Comparison of ENCODE assay signal across 14 cellular contexts in genomic region chr6:107730106-107730505, GRCh38.
A peak's percentile ranks its signal among the peaks of the same experiment; 100 is the strongest.
DNase-seq lines count a peak whose midpoint lies in the region; ATAC-seq, FAIRE-seq and TF ChIP-seq lines count a peak whose summit lies in the region.
"Had no signal": no experiment of that assay in that cellular context is flagged by ENCODE, and none has a peak within 500 bp of the region (broad histone marks: within the 10 kb centered on the region; RNA-seq: fewer than 3 reads in every experiment).

No MANE protein-coding gene starts in this region.

- in situ Hi-C loops in HepG2 (cut with HindIII; ENCODE audit: extremely low pct_ligation_motif_present, low pct_unique_long_range_greater_than_20kb) = no loop called here

- DNase-seq in HepG2 (ENCODE audit: low spot score) = no peak
- DNase-seq in right lobe of liver = no peak
- no peak for DNase-seq in activated T-helper 1 cell treated with anti-CD3 and anti-CD28 coated beads, Interleukin-12 subunit alpha, Interleukin-12 subunit beta, Interleukin-2, Interleukin-4 antibody, amounts not matched to agents 30 ng/mL and 10 ng/mL and 1 ng/mL, durations not matched to agents 14 hours and 24 hours and 36 hours (ENCODE audit: low spot score)
- DNase-seq in myocyte (ENCODE audit: low read depth) = peak; percentile 28
- DNase-seq in upper lobe of right lung = no peak
- no peak for DNase-seq in NCI-H128 (lab: John Stamatoyannopoulos, UW; ENCODE audit: unreplicated experiment)
- DNase-seq in NCI-H2196 (lab: John Stamatoyannopoulos, UW; ENCODE audit: unreplicated experiment) = no peak
- DNase-seq: ACHN, left colon, thyroid gland had no signal

- no peaks in the 10 kb centered on the region for H3K79me2 ChIP-seq in HepG2 (ENCODE audit: insufficient read depth, low read length)

- ATAC-seq in HepG2 (peak; percentile 43), right lobe of liver (no peak), upper lobe of right lung (no peak), HG03354 (IDR thresholded peaks at IDR 0.05; ENCODE audit: poor library complexity, severe bottlenecking, unreplicated experiment) (no peak)
- ATAC-seq: gastroesophageal sphincter had no signal

- peaks cover 1% of the 10 kb centered on the region for H3K9me3 Mint-ChIP-seq in activated T-helper 1 cell treated with anti-CD3 and anti-CD28 coated beads, Interleukin-12 subunit alpha, Interleukin-12 subunit beta, Interleukin-2, Interleukin-4 antibody, amounts not matched to agents 30 ng/mL and 10 ng/mL and 1 ng/mL, durations not matched to agents 14 hours and 24 hours and 36 hours

- peaks cover 30% of the 10 kb centered on the region for H3K4me1 ChIP-seq in HepG2 (ENCODE audit: insufficient read depth, low read length)
- H3K4me1 ChIP-seq in right lobe of liver = peaks cover 0 to 11% (median 2%) of the 10 kb centered on the region in 4 donors
- no peaks in the 10 kb centered on the region for H3K4me1 ChIP-seq in upper lobe of right lung
- H3K4me1 ChIP-seq: gastroesophageal sphincter, thyroid gland had no signal

- H3K36me3 ChIP-seq in HepG2 (replicated peaks in 1 of 2; ENCODE audit: control insufficient read depth in 1 of 2, insufficient read depth in 2 of 2, low read length in 2 of 2) = no peaks in the 10 kb centered on the region
- H3K36me3 ChIP-seq in right lobe of liver = no peaks in the 10 kb centered on the region
- no peaks in the 10 kb centered on the region for H3K36me3 ChIP-seq in upper lobe of right lung
- H3K36me3 ChIP-seq: gastroesophageal sphincter, thyroid gland had no signal

- CTCF ChIA-PET in HepG2 (lab: Yijun Ruan, JAX; ENCODE audit: low intra/inter-chr PET ratio, low total read pairs) = no interaction called here

- H3K27me3 Mint-ChIP-seq in activated T-helper 1 cell treated with anti-CD3 and anti-CD28 coated beads, Interleukin-12 subunit alpha, Interleukin-12 subunit beta, Interleukin-2, Interleukin-4 antibody, amounts not matched to agents 30 ng/mL and 10 ng/mL and 1 ng/mL, durations not matched to agents 14 hours and 24 hours and 36 hours (ENCODE audit: insufficient read depth) = peaks cover 16% of the 10 kb centered on the region

- H3K4me3 ChIP-seq in HepG2 (replicated peaks in 1 of 3; ENCODE audit: insufficient read depth in 1 of 3, low read depth in 2 of 3, low read length in 3 of 3) = peak overlapping the region in 1 of 3 experiments; percentile 14; a peak in 1 of 6 replicates
- H3K4me3 ChIP-seq in right lobe of liver = no peak overlapping the region
- peak overlapping the region; percentile 35 for H3K4me3 ChIP-seq in upper lobe of right lung
- H3K4me3 ChIP-seq: thyroid gland had no signal

- POLR2A ChIA-PET in HepG2 (lab: Yijun Ruan, JAX) = no interaction called here

- TF ChIP-seq CTCF in HepG2 (CRISPR knock-in tag; IDR thresholded peaks at IDR 0.05) = peak; percentile 45
- no peak for TF ChIP-seq CTCF in right lobe of liver (IDR thresholded peaks at IDR 0.05)
- no peak for TF ChIP-seq CTCF in upper lobe of right lung (IDR thresholded peaks at IDR 0.05)

- peaks cover 0 to 10% of the 10 kb centered on the region in 2 experiments; a peak in 3 of 5 replicates for H3K27me3 ChIP-seq in HepG2 (ENCODE audit: control insufficient read depth in 1 of 2, insufficient read depth in 2 of 2, low read length in 2 of 2)
- H3K27me3 ChIP-seq in right lobe of liver = no peaks in the 10 kb centered on the region
- H3K27me3 ChIP-seq in upper lobe of right lung = no peaks in the 10 kb centered on the region
- H3K27me3 ChIP-seq: thyroid gland had no signal

- 9% methylated on average over 1 of the region's 7 CpGs for WGBS in HepG2 (ENCODE audit: low lambda C conversion rate)
- WGBS in right lobe of liver (ENCODE audit: insufficient coverage, low coverage, low lambda C conversion rate, missing lambda C conversion rate) = 81% methylated on average over 3 of the region's 7 CpGs

- TF ChIP-seq POLR2A in HepG2 (IDR thresholded peaks at IDR 0.05; ENCODE audit: insufficient read depth in 1 of 2, low read depth in 2 of 2, low read length in 2 of 2) (no peak), right lobe of liver (IDR thresholded peaks at IDR 0.05) (no peak)

- intact Hi-C loops in HepG2 (cut with micrococcal nuclease; ENCODE audit: unreplicated experiment) (loop anchor here (5.0 to 10.0 kb wide), 3 partner anchors 115 to 333 kb away; no protein-coding TSS in a partner anchor), right lobe of liver (cut with DNase I) (no loop called here), upper lobe of right lung (cut with DNase I) (no loop called here)
- intact Hi-C loops in activated T-helper 1 cell treated with anti-CD3 and anti-CD28 coated beads, Interleukin-12 subunit alpha, Interleukin-12 subunit beta, Interleukin-2, Interleukin-4 antibody, amounts not matched to agents 30 ng/mL and 10 ng/mL and 1 ng/mL, durations not matched to agents 14 hours and 24 hours and 36 hours (cut with micrococcal nuclease) = loop anchor here (1.0 kb wide), 1 partner anchor 118 kb away; no protein-coding TSS in a partner anchor

- H3K9me3 ChIP-seq in HepG2 (ENCODE audit: low read length) (no peaks in the 10 kb centered on the region), right lobe of liver (no peaks in the 10 kb centered on the region), upper lobe of right lung (no peaks in the 10 kb centered on the region)
- H3K9me3 ChIP-seq: gastroesophageal sphincter, thyroid gland had no signal

- peaks cover 66% of the 10 kb centered on the region for H3K4me1 Mint-ChIP-seq in activated T-helper 1 cell treated with anti-CD3 and anti-CD28 coated beads, Interleukin-12 subunit alpha, Interleukin-12 subunit beta, Interleukin-2, Interleukin-4 antibody, amounts not matched to agents 30 ng/mL and 10 ng/mL and 1 ng/mL, durations not matched to agents 14 hours and 24 hours and 36 hours (ENCODE audit: low read depth)

- peaks cover 4% of the 10 kb centered on the region for H3K36me3 Mint-ChIP-seq in activated T-helper 1 cell treated with anti-CD3 and anti-CD28 coated beads, Interleukin-12 subunit alpha, Interleukin-12 subunit beta, Interleukin-2, Interleukin-4 antibody, amounts not matched to agents 30 ng/mL and 10 ng/mL and 1 ng/mL, durations not matched to agents 14 hours and 24 hours and 36 hours (ENCODE audit: low read depth)

- no TSS peak for BruUV-seq in HepG2 (replicated peaks; lab: Mats Ljungman, UMichigan)

- no peaks in the 10 kb centered on the region for H4K20me1 ChIP-seq in HepG2 (ENCODE audit: insufficient read depth, low read length)

- peak overlapping the region; percentile 75 for H3K4me3 Mint-ChIP-seq in activated T-helper 1 cell treated with anti-CD3 and anti-CD28 coated beads, Interleukin-12 subunit alpha, Interleukin-12 subunit beta, Interleukin-2, Interleukin-4 antibody, amounts not matched to agents 30 ng/mL and 10 ng/mL and 1 ng/mL, durations not matched to agents 14 hours and 24 hours and 36 hours

- H3K27ac ChIP-seq in HepG2 (ENCODE audit: extremely low read length, insufficient read depth, low read length) (no peak overlapping the region), right lobe of liver (no peak overlapping the region), upper lobe of right lung (peak overlapping the region; percentile 30)
- H3K27ac ChIP-seq: gastroesophageal sphincter, RWPE1, thyroid gland had no signal

- H3K27ac Mint-ChIP-seq in activated T-helper 1 cell treated with anti-CD3 and anti-CD28 coated beads, Interleukin-12 subunit alpha, Interleukin-12 subunit beta, Interleukin-2, Interleukin-4 antibody, amounts not matched to agents 30 ng/mL and 10 ng/mL and 1 ng/mL, durations not matched to agents 14 hours and 24 hours and 36 hours = no peak overlapping the region

- peak overlapping the region; percentile 63 for H3K4me2 ChIP-seq in HepG2 (ENCODE audit: low read depth, low read length)

- no peak overlapping the region for H2AFZ ChIP-seq in HepG2 (ENCODE audit: low read length)

- TF ChIP-seq RAD21 in HepG2 (CRISPR knock-in tag; IDR thresholded peaks at IDR 0.05) = no peak

- no peak for FAIRE-seq in HepG2 (lab: Jason Lieb, UNC)
- FAIRE-seq: GM18507 had no signal

- TF ChIP-seq EP300 in HepG2 (IDR thresholded peaks at IDR 0.05; ENCODE audit: low read depth in 2 of 2, low read length in 2 of 2) (no peak), HepG2 (CRISPR knock-in tag; IDR thresholded peaks at IDR 0.05; ENCODE audit: borderline replicate concordance) (no peak)

- no peak overlapping the region; the same call in 1 of the 2 replicates for H3K9ac ChIP-seq in HepG2 (ENCODE audit: insufficient read depth, low read depth, low read length)

TF ChIP-seq in HepG2, 621 proteins besides CTCF, POLR2A, EP300 and RAD21 (continues in another document):
- TF ChIP-seq ZNF639 (CRISPR knock-in tag; conservative IDR thresholded peaks at IDR 0.05) (no peak), STAG1 (CRISPR knock-in tag; IDR thresholded peaks at IDR 0.05) (peak; percentile 42), KMT2B (CRISPR knock-in tag; IDR thresholded peaks at IDR 0.05) (0 out of 2 replicates have a peak, but pooled peaks have one; percentile 5), ADNP (CRISPR knock-in tag; IDR thresholded peaks at IDR 0.05) (no peak), ONECUT2 (CRISPR knock-in tag; IDR thresholded peaks at IDR 0.05) (no peak), ZNF780A (CRISPR knock-in tag; IDR thresholded peaks at IDR 0.05) (no peak), E2F5 (CRISPR knock-in tag; conservative IDR thresholded peaks at IDR 0.05) (no peak), ZNF672 (CRISPR knock-in tag; IDR thresholded peaks at IDR 0.05) (no peak)

Comparison
In these comparisons a context has a peak if more than half of its experiments do, and no peak if none do; other contexts are left out.
1. intact Hi-C loops: an anchor here in HepG2 (5.0 to 10.0 kb wide) and activated T-helper 1 cell treated with anti-CD3 and anti-CD28 coated beads, Interleukin-12 subunit alpha, Interleukin-12 subunit beta, Interleukin-2, Interleukin-4 antibody, amounts not matched to agents 30 ng/mL and 10 ng/mL and 1 ng/mL, durations not matched to agents 14 hours and 24 hours and 36 hours (1.0 kb wide); none called in right lobe of liver and upper lobe of right lung.